In the genomic region with DNA sequence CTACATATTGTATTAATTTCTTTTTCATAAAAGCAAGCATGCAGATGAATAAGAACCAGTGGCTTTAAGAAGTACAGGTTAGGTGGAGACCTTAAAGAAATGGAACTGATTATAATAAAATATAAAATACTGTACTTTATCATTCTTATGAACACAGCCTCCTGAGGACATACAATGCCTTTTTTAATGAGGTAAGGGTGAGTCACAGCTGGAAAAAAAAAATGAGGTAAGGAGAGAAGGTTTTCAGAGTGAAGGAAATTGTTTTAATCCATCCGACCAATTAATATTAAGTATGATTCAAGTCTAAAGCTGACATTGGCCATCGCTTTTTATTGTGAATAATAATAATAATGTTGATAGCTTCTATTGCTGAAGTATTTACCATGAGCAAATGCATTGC, we compare ENCODE assay signal across 17 cellular contexts.
A peak's percentile ranks its signal among the peaks of the same experiment; 100 is the strongest.
DNase-seq lines count a peak whose midpoint lies in the region; ATAC-seq and TF ChIP-seq lines count a peak whose summit lies in the region.
"Had no signal": no experiment of that assay in that cellular context is flagged by ENCODE, and none has a peak within 500 bp of the region (broad histone marks: within the 10 kb centered on the region; RNA-seq: fewer than 3 reads in every experiment).

No MANE protein-coding gene starts in this region.

- no peaks in the 10 kb centered on the region for H3K9me3 ChIP-seq in OCI-LY7 (ENCODE audit: low read length)
- H3K9me3 ChIP-seq: BLaER1 treated with 17β-estradiol and CSF1 and Interleukin-3, amounts not matched to agents 10 nM and 100 nM had no signal

- no peak overlapping the region for H3K4me3 Mint-ChIP-seq in T-cell
- H3K4me3 Mint-ChIP-seq: B cell; CD8-positive, alpha-beta T cell; HFFc6 had no signal

- POLR2A ChIA-PET in RWPE1 (lab: Yijun Ruan, JAX; ENCODE audit: low non-redundant PET) (no interaction called here), OCI-LY7 (lab: Charles Lee) (interaction anchor here (0.5 to 1.0 kb wide), 3 partner anchors 10 to 278 kb away, joined by 3 to 6 read pairs (median 3); no protein-coding TSS in a partner anchor), T-cell (lab: Charles Lee) (no interaction called here)

- no peaks in the 10 kb centered on the region for H3K79me2 ChIP-seq in OCI-LY7 (ENCODE audit: insufficient read depth, low read depth, low read length)

- H4K20me1 ChIP-seq in OCI-LY7 (ENCODE audit: insufficient read depth, low read length): no peaks in the 10 kb centered on the region
- H4K20me1 ChIP-seq: BLaER1 treated with 17β-estradiol and CSF1 and Interleukin-3, amounts not matched to agents 10 nM and 100 nM had no signal

- DNase-seq in Daoy (ENCODE audit: low read depth) (peak; percentile 11), NCI-H226 (peak; percentile 9), RWPE1 (ENCODE audit: low spot score) (peak; percentile 8), epithelial cell of esophagus (ENCODE audit: low read depth) (peak; percentile 64), OCI-LY7 (ENCODE audit: low spot score) (no peak), T-cell (no peak)
- DNase-seq: Calu3; CD8-positive, alpha-beta T cell; DMS79 treated with DMSO at 0.1 percent for 48 hours; EL; GOT3; H7; HFFc6 had no signal

- H3K27ac ChIP-seq in RWPE1 (no peak overlapping the region), OCI-LY7 (ENCODE audit: low read depth, low read length, poor library complexity, severe bottlenecking) (no peak overlapping the region)
- H3K27ac ChIP-seq: BLaER1 treated with 17β-estradiol and CSF1 and Interleukin-3, amounts not matched to agents 10 nM and 100 nM had no signal

- TF ChIP-seq CTCF in RWPE1 (conservative IDR thresholded peaks at IDR 0.05; ENCODE audit: low read depth) (no peak), epithelial cell of esophagus (IDR thresholded peaks at IDR 0.05; ENCODE audit: insufficient read depth, low read depth, low read length, missing control alignments) (no peak), OCI-LY7 (conservative IDR thresholded peaks at IDR 0.05; ENCODE audit: low read length) (no peak)

- CTCF ChIA-PET in RWPE1 (lab: Yijun Ruan, JAX) (no interaction called here), OCI-LY7 (lab: Charles Lee; ENCODE audit: unreplicated experiment) (no interaction called here), T-cell (lab: Charles Lee) (no interaction called here)

- ATAC-seq in T-cell (replicated peaks in 1 of 4): no peak
- no peak for ATAC-seq in HG02763 (IDR thresholded peaks at IDR 0.05; ENCODE audit: unreplicated experiment)
- ATAC-seq: CD8-positive, alpha-beta T cell; HCT116 had no signal

- no peak overlapping the region for H3K27ac Mint-ChIP-seq in T-cell
- H3K27ac Mint-ChIP-seq: B cell; CD8-positive, alpha-beta T cell; HFFc6 had no signal

- H3K27me3 Mint-ChIP-seq in T-cell: no peaks in the 10 kb centered on the region
- H3K27me3 Mint-ChIP-seq: B cell had no signal

- peaks cover 7 to 40% (median 19%) of the 10 kb centered on the region in 3 donors for H3K9me3 Mint-ChIP-seq in T-cell

- BruUV-seq in OCI-LY7 (replicated peaks; lab: Mats Ljungman, UMichigan): no TSS peak

- intact Hi-C loops in OCI-LY7 (cut with micrococcal nuclease; ENCODE audit: unreplicated experiment): no loop called here

- H3K36me3 ChIP-seq in OCI-LY7 (ENCODE audit: insufficient read depth, low read length): no peaks in the 10 kb centered on the region
- H3K36me3 ChIP-seq: BLaER1 treated with 17β-estradiol and CSF1 and Interleukin-3, amounts not matched to agents 10 nM and 100 nM had no signal

- H2AFZ ChIP-seq in OCI-LY7 (ENCODE audit: low read length): no peak overlapping the region

- H3K4me1 ChIP-seq in OCI-LY7 (ENCODE audit: insufficient read depth, low read length, poor library complexity, severe bottlenecking): no peaks in the 10 kb centered on the region
- H3K4me1 ChIP-seq: BLaER1 treated with 17β-estradiol and CSF1 and Interleukin-3, amounts not matched to agents 10 nM and 100 nM had no signal

- H3K4me1 Mint-ChIP-seq in T-cell: no peaks in the 10 kb centered on the region
- H3K4me1 Mint-ChIP-seq: B cell had no signal

- H3K4me3 ChIP-seq in epithelial cell of esophagus (ENCODE audit: low read length): no peak overlapping the region
- no peak overlapping the region for H3K4me3 ChIP-seq in OCI-LY7 (ENCODE audit: low read depth, low read length, poor library complexity, severe bottlenecking)
- H3K4me3 ChIP-seq: BLaER1 treated with 17β-estradiol and CSF1 and Interleukin-3, amounts not matched to agents 10 nM and 100 nM had no signal

- no peaks in the 10 kb centered on the region for H3K9me2 ChIP-seq in OCI-LY7 (ENCODE audit: insufficient read depth, low read length)

- H3K4me2 ChIP-seq in OCI-LY7 (ENCODE audit: low read length): no peak overlapping the region
- H3K4me2 ChIP-seq: BLaER1 treated with 17β-estradiol and CSF1 and Interleukin-3, amounts not matched to agents 10 nM and 100 nM had no signal

- H3K36me3 Mint-ChIP-seq in T-cell: no peaks in the 10 kb centered on the region
- H3K36me3 Mint-ChIP-seq: CD8-positive, alpha-beta T cell had no signal

Comparison
In these comparisons a context has a peak if more than half of its experiments do, and no peak if none do; other contexts are left out.
1. DNase-seq: peak in Daoy (single experiment), NCI-H226 (single experiment), RWPE1 (single experiment) and epithelial cell of esophagus (single experiment); none in OCI-LY7 (single experiment) and T-cell (0 of 34).